Comparison of ENCODE assay signal across 27 cellular contexts in genomic region chr13:55403887-55404487, GRCh38.
"Had no signal": no experiment of that assay in that cellular context is flagged by ENCODE, and none has a peak within 500 bp of the region (broad histone marks: within the 10 kb centered on the region; RNA-seq: fewer than 3 reads in every experiment).

No MANE protein-coding gene starts in this region.

- H3K4me1 ChIP-seq: esophagus squamous epithelium, gastrocnemius medialis, heart right ventricle, left lung, lower lobe of right lung had no signal

- H3K4me3 ChIP-seq: coronary artery, dorsolateral prefrontal cortex, esophagus squamous epithelium, gastrocnemius medialis, heart right ventricle, left lung, lower lobe of right lung, mucosa of descending colon had no signal

- H3K27ac ChIP-seq: coronary artery, dorsolateral prefrontal cortex, epithelial cell of prostate, esophagus squamous epithelium, gastrocnemius medialis, heart right ventricle, left lung, lower lobe of right lung had no signal

- H3K9me3 ChIP-seq: esophagus squamous epithelium, gastrocnemius medialis, heart right ventricle, left lung, lower lobe of right lung had no signal

- H3K4me1 Mint-ChIP-seq: mesothelial cell of epicardium, naive B cell had no signal

- FAIRE-seq: colon, endometrium, islet of Langerhans, keratinocyte had no signal

- H3K36me3 Mint-ChIP-seq: mesothelial cell of epicardium, naive B cell had no signal

- H3K4me3 Mint-ChIP-seq: mesothelial cell of epicardium, naive B cell had no signal

- H3K27ac Mint-ChIP-seq: mesothelial cell of epicardium, naive B cell had no signal

- H3K36me3 ChIP-seq: esophagus squamous epithelium, gastrocnemius medialis, heart right ventricle, left lung, lower lobe of right lung had no signal

- DNase-seq: dermis blood vessel endothelial cell; dorsolateral prefrontal cortex; effector CD4-positive, alpha-beta T cell; effector memory CD4-positive, alpha-beta T cell; erythroblast; esophagus squamous epithelium; foreskin fibroblast; foreskin melanocyte; gastrocnemius medialis; glutamatergic neuron; head of caudate nucleus; heart right ventricle; hippocampal formation; left cardiac atrium; left lung; left ventricle myocardium superior; lower lobe of right lung; mesenchymal stem cell; mucosa of descending colon; naive B cell had no signal

- H3K9me3 Mint-ChIP-seq: mesothelial cell of epicardium had no signal

- H3K27me3 ChIP-seq: dorsolateral prefrontal cortex, esophagus squamous epithelium, gastrocnemius medialis, heart right ventricle, left lung had no signal

- H3K27me3 Mint-ChIP-seq: naive B cell had no signal
